ENCODE assay signal across 10 cellular contexts in the genomic region with DNA sequence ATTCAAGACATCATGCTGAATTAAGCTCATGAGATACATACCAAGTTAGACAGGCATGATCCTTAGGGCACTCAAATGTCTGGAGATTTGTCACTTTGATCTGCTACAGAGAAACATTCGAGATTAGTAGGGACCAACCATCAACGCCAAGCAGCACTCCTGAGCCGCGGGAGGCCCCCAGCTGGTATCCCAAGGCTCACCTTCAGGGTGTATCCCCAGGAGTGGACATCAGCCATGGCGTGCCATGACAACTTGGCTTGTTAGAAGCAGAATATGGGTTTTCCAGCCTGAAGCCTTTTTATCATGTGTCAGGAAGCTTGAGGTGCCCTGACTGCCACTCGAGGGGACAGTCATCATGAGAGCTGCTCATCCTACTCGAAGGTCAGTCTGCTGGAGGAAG. TPM values are rescaled to one million over a fixed set of nuclear protein-coding genes. Genes with fewer than 3 reads are reported as not detected.
"Had no signal": no experiment of that assay in that cellular context is flagged by ENCODE, and none has a peak within 500 bp of the region (broad histone marks: within the 10 kb centered on the region; RNA-seq: fewer than 3 reads in every experiment).

No MANE protein-coding gene starts in this region.

- H3K27ac ChIP-seq: HL-60, KMS-11 had no signal

- H3K4me2 ChIP-seq: KMS-11 had no signal

- DNase-seq: IMR-90, KBM-7, KG1 had no signal

- FAIRE-seq: HepG2, K562 had no signal

- ATAC-seq: HepG2, K562 had no signal

- H3K4me1 Mint-ChIP-seq: IgD-negative memory B cell had no signal

- H3K4me3 Mint-ChIP-seq: IgD-negative memory B cell had no signal

- H3K27ac Mint-ChIP-seq: IgD-negative memory B cell had no signal

- H3K4me3 ChIP-seq: K562 had no signal

RNA-seq across cellular contexts. Expression of gene GPHB5, which starts 39.1 kb away (rescaled TPM):
- total RNA-seq: HepG2, HT-29, HT1080, IMR-90, K562 had no signal
